In the genomic region with DNA sequence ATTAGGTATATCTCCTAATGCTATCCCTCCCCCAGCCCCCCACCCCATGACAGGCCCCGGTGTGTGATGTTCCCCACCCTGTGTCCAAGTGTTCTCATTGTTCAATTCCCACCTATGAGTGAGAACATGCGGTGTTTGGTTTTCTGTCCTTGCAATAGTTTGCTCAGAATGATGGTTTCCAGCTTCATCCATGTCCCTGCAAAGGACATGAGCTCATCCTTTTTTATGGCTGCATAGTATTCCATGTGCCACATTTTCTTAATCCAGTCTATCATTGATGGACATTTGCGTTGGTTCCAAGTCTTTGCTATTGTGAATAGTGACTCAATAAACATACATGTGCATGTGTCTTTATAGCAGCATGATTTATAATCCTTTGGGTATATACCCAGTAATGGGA, we compare ENCODE assay signal across 1 cellular context. TPM values are rescaled to one million over a fixed set of nuclear protein-coding genes. Genes with fewer than 3 reads are reported as not detected.
"Had no signal": no experiment of that assay in that cellular context is flagged by ENCODE, and none has a peak within 500 bp of the region (broad histone marks: within the 10 kb centered on the region; RNA-seq: fewer than 3 reads in every experiment).

No MANE protein-coding gene starts in this region.

RNA-seq across cellular contexts. Expression of a gene that starts 18.7 kb away (rescaled TPM):
- total RNA-seq: HepG2 had no signal
